In the genomic region with DNA sequence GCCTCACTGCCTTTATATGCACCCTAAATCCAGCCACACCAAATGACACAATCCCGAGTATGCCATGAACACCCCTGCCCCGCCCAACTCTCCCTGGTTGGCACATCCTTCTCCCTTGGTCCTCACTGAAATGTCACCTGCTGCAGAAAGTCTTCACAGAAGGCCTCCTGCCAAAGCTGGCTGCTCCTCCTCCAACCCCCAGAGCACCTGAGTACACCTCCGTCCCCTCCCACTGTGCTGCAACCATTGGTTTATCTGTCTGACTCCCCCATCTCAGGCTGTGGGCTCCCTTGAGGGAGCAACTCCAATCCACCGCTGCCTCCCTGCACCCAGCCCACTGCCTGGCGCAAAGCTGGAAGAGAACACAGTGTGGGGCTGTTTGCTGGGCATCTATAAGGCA, we compare ENCODE assay signal across 11 cellular contexts. TPM values are rescaled to one million over a fixed set of nuclear protein-coding genes. Genes with fewer than 3 reads are reported as not detected.
DNase-seq lines count a peak whose midpoint lies in the region; ATAC-seq and TF ChIP-seq lines count a peak whose summit lies in the region.
"Had no signal": no experiment of that assay in that cellular context is flagged by ENCODE, and none has a peak within 500 bp of the region (broad histone marks: within the 10 kb centered on the region; RNA-seq: fewer than 3 reads in every experiment).

No MANE protein-coding gene starts in this region.

- H3K9ac ChIP-seq in OCI-LY1 (ENCODE audit: low read length), result no peak overlapping the region

- peak overlapping the region; percentile 17 for H3K27ac ChIP-seq in left ventricle myocardium inferior (replicated peaks)
- peak overlapping the region; percentile 87 for H3K27ac ChIP-seq in OCI-LY1 (ENCODE audit: low read depth, low read length, poor library complexity, severe bottlenecking)
- H3K27ac ChIP-seq: ascending aorta had no signal

- no peak for ATAC-seq in left ventricle myocardium superior

- H3K27ac Mint-ChIP-seq in dendritic cell treated with granulocyte-macrophage colony-stimulating factor and Interleukin-4, amounts not matched to agents 40 ng/mL and 50 ng/mL, for 4 days, result peak overlapping the region; percentile 97
- H3K27ac Mint-ChIP-seq in type B pancreatic cell, result peak overlapping the region; percentile 66

- TF ChIP-seq CTCF in left ventricle myocardium inferior (IDR thresholded peaks at IDR 0.05; ENCODE audit: borderline replicate concordance), result no peak
- TF ChIP-seq CTCF in OCI-LY1 (IDR thresholded peaks at IDR 0.05; ENCODE audit: low read length), result no peak
- TF ChIP-seq CTCF in type B pancreatic cell (conservative IDR thresholded peaks at IDR 0.05), result no peak

- intact Hi-C loops in left ventricle myocardium inferior (cut with micrococcal nuclease) (no loop called here), left ventricle myocardium superior (cut with micrococcal nuclease) (no loop called here)
- intact Hi-C loops in dendritic cell treated with granulocyte-macrophage colony-stimulating factor and Interleukin-4, amounts not matched to agents 40 ng/mL and 50 ng/mL, for 4 days (cut with micrococcal nuclease), result loop anchor here (1.0 to 5.0 kb wide), 4 partner anchors 27 to 62 kb away; partner anchors contain the start of genes EVA1B and SH3D21

- H3F3A ChIP-seq in OCI-LY1 (ENCODE audit: insufficient read depth, low read length), result 0 out of 2 replicates have a peak, but pooled peaks cover 7% of the 10 kb centered on the region

- no peak overlapping the region for H3K4me2 ChIP-seq in OCI-LY1 (ENCODE audit: low read length)

- H3K36me3 ChIP-seq in left ventricle myocardium inferior (no peaks in the 10 kb centered on the region), OCI-LY1 (ENCODE audit: insufficient read depth, low read length) (peaks cover 36% of the 10 kb centered on the region; the same call in 1 of the 2 replicates)

- H3K27me3 Mint-ChIP-seq in dendritic cell treated with granulocyte-macrophage colony-stimulating factor and Interleukin-4, amounts not matched to agents 40 ng/mL and 50 ng/mL, for 4 days, result no peaks in the 10 kb centered on the region
- H3K27me3 Mint-ChIP-seq in type B pancreatic cell, result no peaks in the 10 kb centered on the region

- H3K9me3 Mint-ChIP-seq in dendritic cell treated with granulocyte-macrophage colony-stimulating factor and Interleukin-4, amounts not matched to agents 40 ng/mL and 50 ng/mL, for 4 days, result no peaks in the 10 kb centered on the region
- H3K9me3 Mint-ChIP-seq in type B pancreatic cell, result no peaks in the 10 kb centered on the region

- peaks cover 12% of the 10 kb centered on the region for H3K79me2 ChIP-seq in OCI-LY1 (ENCODE audit: insufficient read depth, low read length)

- DNase-seq in left ventricle myocardium inferior (no peak), left ventricle myocardium superior (no peak), type B pancreatic cell (ENCODE audit: extremely low spot score, unreplicated experiment) (no peak), NCI-H82 (lab: John Stamatoyannopoulos, UW) (no peak), SKM-1 (lab: John Stamatoyannopoulos, UW; ENCODE audit: unreplicated experiment) (no peak), Ammon's horn (ENCODE audit: low spot score) (no peak)

- H3K27me3 ChIP-seq in left ventricle myocardium inferior (ENCODE audit: low read depth) (no peaks in the 10 kb centered on the region), OCI-LY1 (ENCODE audit: insufficient read depth, low read length) (no peaks in the 10 kb centered on the region)
- H3K27me3 ChIP-seq: ascending aorta, heart left ventricle, left lung had no signal

- peaks cover 87% of the 10 kb centered on the region for H3K4me1 Mint-ChIP-seq in dendritic cell treated with granulocyte-macrophage colony-stimulating factor and Interleukin-4, amounts not matched to agents 40 ng/mL and 50 ng/mL, for 4 days (ENCODE audit: low read depth)
- peaks cover 32% of the 10 kb centered on the region for H3K4me1 Mint-ChIP-seq in type B pancreatic cell (ENCODE audit: unreplicated experiment)

- H4K20me1 ChIP-seq in OCI-LY1 (ENCODE audit: insufficient read depth, low read length), result no peaks in the 10 kb centered on the region

- no peaks in the 10 kb centered on the region for H3K9me2 ChIP-seq in OCI-LY1 (ENCODE audit: low read depth, low read length)

- no peaks in the 10 kb centered on the region for H3K9me3 ChIP-seq in left ventricle myocardium inferior (replicated peaks)
- H3K9me3 ChIP-seq in OCI-LY1 (ENCODE audit: low read length), result no peaks in the 10 kb centered on the region
- H3K9me3 ChIP-seq: ascending aorta, heart left ventricle, left lung had no signal

- no peak overlapping the region for H2AFZ ChIP-seq in OCI-LY1 (ENCODE audit: low read length)

- no peak overlapping the region for H3K4me3 Mint-ChIP-seq in dendritic cell treated with granulocyte-macrophage colony-stimulating factor and Interleukin-4, amounts not matched to agents 40 ng/mL and 50 ng/mL, for 4 days
- no peak overlapping the region for H3K4me3 Mint-ChIP-seq in type B pancreatic cell

- H3K4me3 ChIP-seq in left ventricle myocardium inferior, result no peak overlapping the region
- no peak overlapping the region for H3K4me3 ChIP-seq in OCI-LY1 (ENCODE audit: low read depth, low read length, poor library complexity, severe bottlenecking)
- H3K4me3 ChIP-seq: ascending aorta, heart left ventricle, left lung had no signal

- peaks cover 86% of the 10 kb centered on the region for H3K4me1 ChIP-seq in left ventricle myocardium inferior
- H3K4me1 ChIP-seq in OCI-LY1 (ENCODE audit: insufficient read depth, low read length, severe bottlenecking), result peaks cover 55% of the 10 kb centered on the region

- peaks cover 42% of the 10 kb centered on the region for H3K36me3 Mint-ChIP-seq in dendritic cell treated with granulocyte-macrophage colony-stimulating factor and Interleukin-4, amounts not matched to agents 40 ng/mL and 50 ng/mL, for 4 days (ENCODE audit: low read depth)
- H3K36me3 Mint-ChIP-seq in type B pancreatic cell, result no peaks in the 10 kb centered on the region

RNA-seq across cellular contexts. Expression of gene STK40, which starts 16.3 kb away (rescaled TPM):
- total RNA-seq in left ventricle myocardium inferior (69.8 TPM), left ventricle myocardium superior (78.4 TPM), type B pancreatic cell (ENCODE audit: low replicate concordance) (58.5 and 59.5 TPM in 2 replicates)

RNA-seq across cellular contexts. Expression of gene LSM10, which starts 28.2 kb away (rescaled TPM):
- total RNA-seq in left ventricle myocardium inferior, result 53.6 TPM
- 58.7 TPM for total RNA-seq in left ventricle myocardium superior
- 32.3 and 36.4 TPM in 2 replicates for total RNA-seq in type B pancreatic cell (ENCODE audit: low replicate concordance)

RNA-seq across cellular contexts. Expression of gene EVA1B, which starts 46.0 kb away (rescaled TPM):
- total RNA-seq in left ventricle myocardium inferior (10.6 TPM), left ventricle myocardium superior (10.8 TPM), type B pancreatic cell (ENCODE audit: low replicate concordance) (23.3 and 39.5 TPM in 2 replicates)
